Comparison of ENCODE assay signal across 8 cellular contexts in the genomic region with DNA sequence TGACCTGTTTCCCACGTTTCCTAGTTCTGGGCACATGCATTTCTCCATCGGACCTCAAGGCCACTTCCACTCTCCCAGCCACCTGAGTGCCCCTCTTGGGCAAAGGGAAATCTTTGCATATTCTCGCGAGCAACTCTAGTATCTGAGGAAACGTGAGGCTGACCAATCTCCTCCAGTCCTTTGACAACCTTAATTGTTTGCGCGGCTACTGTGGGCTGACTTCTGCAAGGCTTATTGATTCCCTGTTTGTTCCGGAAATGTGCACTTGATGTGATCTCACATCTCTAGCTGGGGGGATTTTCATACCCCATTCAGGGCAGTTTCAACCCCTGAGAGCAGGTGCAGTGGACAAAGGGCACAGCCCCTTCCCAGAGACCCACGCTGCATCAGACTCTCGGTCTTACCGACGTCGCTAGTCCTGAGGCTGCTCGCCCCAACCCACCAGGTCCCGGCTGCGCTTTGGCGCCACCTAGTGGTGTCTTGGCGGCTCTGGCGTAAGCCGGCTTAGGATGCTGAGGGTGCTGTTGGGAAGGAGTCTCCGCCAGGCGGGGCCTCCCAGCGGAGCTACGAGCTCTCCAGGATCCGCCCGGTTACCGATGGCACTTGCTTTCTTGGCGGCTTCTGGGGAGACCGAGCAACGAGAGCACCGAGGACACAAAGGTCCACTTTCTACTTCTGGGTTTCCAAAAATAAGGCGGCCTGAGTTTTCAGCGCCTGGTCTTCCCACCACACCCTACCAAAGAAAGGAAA. TPM values are rescaled to one million over a fixed set of nuclear protein-coding genes. Genes with fewer than 3 reads are reported as not detected.
DNase-seq lines count a peak whose midpoint lies in the region; ATAC-seq and TF ChIP-seq lines count a peak whose summit lies in the region.

No MANE protein-coding gene starts in this region.

- no peaks in the 10 kb centered on the region for H3K9me3 Mint-ChIP-seq in naive thymus-derived CD8-positive, alpha-beta T cell
- no peaks in the 10 kb centered on the region for H3K9me3 Mint-ChIP-seq in stimulated activated memory B cell treated with anti-CD40 and anti-IgM and Interleukin-4, amounts not matched to agents 10 μg/mL and 1 μg/mL and 100 μg/mL, for 72 hours

- peaks cover 34 to 74% (median 60%) of the 10 kb centered on the region in 5 donors for H3K27me3 Mint-ChIP-seq in naive thymus-derived CD8-positive, alpha-beta T cell
- peaks cover 62% of the 10 kb centered on the region for H3K27me3 Mint-ChIP-seq in stimulated activated memory B cell treated with anti-CD40 and anti-IgM and Interleukin-4, amounts not matched to agents 10 μg/mL and 1 μg/mL and 100 μg/mL, for 72 hours

- peak overlapping the region; percentile 7 to 83 (median 71) for H3K4me3 Mint-ChIP-seq in naive thymus-derived CD8-positive, alpha-beta T cell
- peak overlapping the region; percentile 66 for H3K4me3 Mint-ChIP-seq in stimulated activated memory B cell treated with anti-CD40 and anti-IgM and Interleukin-4, amounts not matched to agents 10 μg/mL and 1 μg/mL and 100 μg/mL, for 72 hours

- H3K27ac ChIP-seq in PC-9, result no peak overlapping the region
- no peak overlapping the region for H3K27ac ChIP-seq in fibroblast of lung (ENCODE audit: insufficient read depth, low read length)

- H3K4me1 Mint-ChIP-seq in naive thymus-derived CD8-positive, alpha-beta T cell, result peaks cover 5 to 14% (median 10%) of the 10 kb centered on the region in 4 donors
- peaks cover 20% of the 10 kb centered on the region for H3K4me1 Mint-ChIP-seq in stimulated activated memory B cell treated with anti-CD40 and anti-IgM and Interleukin-4, amounts not matched to agents 10 μg/mL and 1 μg/mL and 100 μg/mL, for 72 hours

- H3K4me1 ChIP-seq in PC-9 (replicated peaks; ENCODE audit: insufficient read depth) (no peaks in the 10 kb centered on the region; the same call in 1 of the 2 replicates), fibroblast of lung (ENCODE audit: control insufficient read depth, extremely low read depth, insufficient read depth, low read length) (peaks cover 5% of the 10 kb centered on the region)

- H4K20me1 ChIP-seq in PC-9 (ENCODE audit: insufficient read depth) (no peaks in the 10 kb centered on the region), fibroblast of lung (ENCODE audit: control insufficient read depth, extremely low read depth, insufficient read depth, low read length) (no peaks in the 10 kb centered on the region)

- H3K9me2 ChIP-seq in PC-9 (ENCODE audit: insufficient read depth), result no peaks in the 10 kb centered on the region

- TF ChIP-seq CTCF in PC-9 (conservative IDR thresholded peaks at IDR 0.05) (peak; percentile 97), fibroblast of lung (conservative IDR thresholded peaks at IDR 0.05 in 1 of 2, IDR thresholded peaks at IDR 0.05 in 1 of 2; ENCODE audit: low read depth in 1 of 2, low read length in 2 of 2) (peak; percentile 95 to 99)

- H3K36me3 ChIP-seq in PC-9 (ENCODE audit: low read depth) (no peaks in the 10 kb centered on the region), fibroblast of lung (ENCODE audit: control insufficient read depth, insufficient read depth, low read length) (no peaks in the 10 kb centered on the region)

- no TSS peak for BruUV-seq in PC-9 (replicated peaks; lab: Mats Ljungman, UMichigan)

- H3K79me2 ChIP-seq in PC-9 (ENCODE audit: low read depth) (no peaks in the 10 kb centered on the region), fibroblast of lung (ENCODE audit: control insufficient read depth, insufficient read depth, low read length) (no peaks in the 10 kb centered on the region)

- H3K9ac ChIP-seq in fibroblast of lung (ENCODE audit: insufficient read depth, low read length), result no peak overlapping the region

- POLR2A ChIA-PET in PC-9 (lab: Charles Lee; ENCODE audit: unreplicated experiment), result no interaction called here
- POLR2A ChIA-PET in naive thymus-derived CD8-positive, alpha-beta T cell (lab: Charles Lee), result no interaction called here

- H3K9me3 ChIP-seq in PC-9 (ENCODE audit: insufficient read depth, low read depth) (no peaks in the 10 kb centered on the region), fibroblast of lung (ENCODE audit: control insufficient read depth, insufficient read depth, low read depth, low read length) (no peaks in the 10 kb centered on the region)

- H3K27me3 ChIP-seq in PC-9 (ENCODE audit: insufficient read depth, low read depth) (no peaks in the 10 kb centered on the region), fibroblast of lung (ENCODE audit: control insufficient read depth, insufficient read depth, low read length) (peaks cover 11% of the 10 kb centered on the region)

- DNase-seq in DMS79 treated with DMSO at 0.1 percent for 48 hours (lab: John Stamatoyannopoulos, UW) (peak; percentile 75), PC-9 (peak; percentile 78 to 90), fibroblast of lung (ENCODE audit: low read depth in 2 of 2) (peak; percentile 77 to 87)
- DNase-seq in activated T-cell treated with anti-CD3 and anti-CD28 coated beads, Interleukin-2, amount 50 U/mL, for 48 hours, result peak; percentile 92
- peak; percentile 73 to 90 (median 84) for DNase-seq in naive thymus-derived CD8-positive, alpha-beta T cell

- peak; percentile 92 for ATAC-seq in GM21723 (IDR thresholded peaks at IDR 0.05; ENCODE audit: unreplicated experiment)
- peak; percentile 95 to 98 for ATAC-seq in naive thymus-derived CD8-positive, alpha-beta T cell
- peak; percentile 92 for ATAC-seq in stimulated activated memory B cell treated with anti-CD40 and anti-IgM and Interleukin-4, amounts not matched to agents 10 μg/mL and 1 μg/mL and 100 μg/mL, for 72 hours

- peaks cover 6% of the 10 kb centered on the region; the same call in 1 of the 2 replicates for H3F3A ChIP-seq in PC-9 (ENCODE audit: insufficient read depth, low read depth)

- CTCF ChIA-PET in PC-9 (lab: Charles Lee), result interaction anchor here (0.6 to 1.1 kb wide), 5 partner anchors 25 to 1359 kb away, joined by 3 to 10 read pairs (median 4); partner anchors contain the start of gene SPR

- peak overlapping the region; percentile 46; the same call in 1 of the 2 replicates for H3K4me3 ChIP-seq in PC-9
- peak overlapping the region; percentile 1 to 47 (median 30) for H3K4me3 ChIP-seq in fibroblast of lung (replicated peaks in 1 of 4; ENCODE audit: control extremely low read depth in 1 of 4, insufficient read depth in 1 of 4, low read depth in 3 of 4, low read length in 4 of 4)

- intact Hi-C loops in PC-9 (cut with micrococcal nuclease; ENCODE audit: unreplicated experiment), result loop anchor here (1.0 to 10.0 kb wide), 4 partner anchors 91 to 1330 kb away; no protein-coding TSS in a partner anchor

- H2AFZ ChIP-seq in PC-9 (peak overlapping the region; percentile 76), fibroblast of lung (ENCODE audit: low read length) (peak overlapping the region; percentile 83)

- peak; percentile 81 for TF ChIP-seq RAD21 in Ishikawa (IDR thresholded peaks at IDR 0.05; ENCODE audit: low read depth)

- peak overlapping the region in 1 of 10 donors; percentile 36 for H3K27ac Mint-ChIP-seq in naive thymus-derived CD8-positive, alpha-beta T cell
- H3K27ac Mint-ChIP-seq in stimulated activated memory B cell treated with anti-CD40 and anti-IgM and Interleukin-4, amounts not matched to agents 10 μg/mL and 1 μg/mL and 100 μg/mL, for 72 hours, result peak overlapping the region; percentile 53

- no peak for TF ChIP-seq EP300 in Ishikawa (IDR thresholded peaks at IDR 0.05; ENCODE audit: borderline replicate concordance)

- no peaks in the 10 kb centered on the region for H3K36me3 Mint-ChIP-seq in naive thymus-derived CD8-positive, alpha-beta T cell
- no peaks in the 10 kb centered on the region for H3K36me3 Mint-ChIP-seq in stimulated activated memory B cell treated with anti-CD40 and anti-IgM and Interleukin-4, amounts not matched to agents 10 μg/mL and 1 μg/mL and 100 μg/mL, for 72 hours

- H3K4me2 ChIP-seq in PC-9, result peak overlapping the region; percentile 83
- peak overlapping the region; percentile 38 for H3K4me2 ChIP-seq in fibroblast of lung (ENCODE audit: extremely low read depth, insufficient read depth, low read length)

RNA-seq across cellular contexts. Expression of gene SPR, which starts 24.8 kb away (rescaled TPM):
- total RNA-seq in PC-9 (2021), result 33.6 and 53.1 TPM in 2 replicates
- 23.3 and 25.9 TPM in 2 replicates for total RNA-seq in fibroblast of lung
- 9.4 and 14.3 TPM in 2 replicates for polyA plus RNA-seq in fibroblast of lung
- polyA plus RNA-seq in fibroblast of lung (2012), result 13.6 and 21.1 TPM in 2 replicates
- polyA minus RNA-seq in fibroblast of lung (ENCODE audit: low replicate concordance), result 12.0 and 12.3 TPM in 2 replicates
- total RNA-seq in naive thymus-derived CD8-positive, alpha-beta T cell, result under 1 TPM in 1 of 2 experiments, not detected in 1; 0.52 TPM
- 1 to 10 TPM in 1 of 3 donors, under 1 TPM in 1, not detected in 1; 0.63 to 1.8 TPM for polyA plus RNA-seq in naive thymus-derived CD8-positive, alpha-beta T cell

RNA-seq across cellular contexts. Expression of gene EXOC6B, which starts 36.6 kb away (rescaled TPM):
- total RNA-seq in PC-9 (2021), result 30.2 and 34.3 TPM in 2 replicates
- total RNA-seq in fibroblast of lung, result 25.9 and 36.5 TPM in 2 replicates
- 24.9 and 26.3 TPM in 2 replicates for polyA plus RNA-seq in fibroblast of lung
- 17.4 and 18.0 TPM in 2 replicates for polyA plus RNA-seq in fibroblast of lung (2012)
- 37.0 and 56.5 TPM in 2 replicates for polyA minus RNA-seq in fibroblast of lung (ENCODE audit: low replicate concordance)
- total RNA-seq in naive thymus-derived CD8-positive, alpha-beta T cell, result 10 to 100 TPM; 19.5 to 20.1 TPM
- polyA plus RNA-seq in naive thymus-derived CD8-positive, alpha-beta T cell, result 1 to 10 TPM; 3.3 to 3.4 (median 3.3) TPM

RNA-seq across cellular contexts. Expression of gene EMX1, which starts 54.9 kb away (rescaled TPM):
- not detected in 2 replicates for total RNA-seq in PC-9 (2021)
- not detected in 2 replicates for total RNA-seq in fibroblast of lung
- not detected in 2 replicates for polyA plus RNA-seq in fibroblast of lung
- polyA plus RNA-seq in fibroblast of lung (2012), result not detected in 2 replicates
- not detected in 2 replicates for polyA minus RNA-seq in fibroblast of lung (ENCODE audit: low replicate concordance)
- total RNA-seq in naive thymus-derived CD8-positive, alpha-beta T cell, result not detected
- not detected for polyA plus RNA-seq in naive thymus-derived CD8-positive, alpha-beta T cell

Comparison
In these comparisons a context has a peak if more than half of its experiments do, and no peak if none do; other contexts are left out.
1. RNA of gene SPR, which starts 24.8 kb away (total RNA-seq): 33.6 to 53.1 TPM in PC-9 and 23.3 to 25.9 TPM in fibroblast of lung; 0.52 TPM in naive thymus-derived CD8-positive, alpha-beta T cell; every median in the first group is over 10 times any median in the second.
2. Peak in every context shown above with its lines, with median percentiles within 50 percentile points of each other: DNase-seq and ATAC-seq.